Comparison of ENCODE assay signal across 1 cellular context in genomic region chr12:93989913-93990312, GRCh38.
TF ChIP-seq lines count a peak whose summit lies in the region.

No MANE protein-coding gene starts in this region.

TF ChIP-seq in K562, 482 proteins besides CTCF, POLR2A, EP300 and RAD21 (continued from another document):
- TF ChIP-seq, protein P1, sequence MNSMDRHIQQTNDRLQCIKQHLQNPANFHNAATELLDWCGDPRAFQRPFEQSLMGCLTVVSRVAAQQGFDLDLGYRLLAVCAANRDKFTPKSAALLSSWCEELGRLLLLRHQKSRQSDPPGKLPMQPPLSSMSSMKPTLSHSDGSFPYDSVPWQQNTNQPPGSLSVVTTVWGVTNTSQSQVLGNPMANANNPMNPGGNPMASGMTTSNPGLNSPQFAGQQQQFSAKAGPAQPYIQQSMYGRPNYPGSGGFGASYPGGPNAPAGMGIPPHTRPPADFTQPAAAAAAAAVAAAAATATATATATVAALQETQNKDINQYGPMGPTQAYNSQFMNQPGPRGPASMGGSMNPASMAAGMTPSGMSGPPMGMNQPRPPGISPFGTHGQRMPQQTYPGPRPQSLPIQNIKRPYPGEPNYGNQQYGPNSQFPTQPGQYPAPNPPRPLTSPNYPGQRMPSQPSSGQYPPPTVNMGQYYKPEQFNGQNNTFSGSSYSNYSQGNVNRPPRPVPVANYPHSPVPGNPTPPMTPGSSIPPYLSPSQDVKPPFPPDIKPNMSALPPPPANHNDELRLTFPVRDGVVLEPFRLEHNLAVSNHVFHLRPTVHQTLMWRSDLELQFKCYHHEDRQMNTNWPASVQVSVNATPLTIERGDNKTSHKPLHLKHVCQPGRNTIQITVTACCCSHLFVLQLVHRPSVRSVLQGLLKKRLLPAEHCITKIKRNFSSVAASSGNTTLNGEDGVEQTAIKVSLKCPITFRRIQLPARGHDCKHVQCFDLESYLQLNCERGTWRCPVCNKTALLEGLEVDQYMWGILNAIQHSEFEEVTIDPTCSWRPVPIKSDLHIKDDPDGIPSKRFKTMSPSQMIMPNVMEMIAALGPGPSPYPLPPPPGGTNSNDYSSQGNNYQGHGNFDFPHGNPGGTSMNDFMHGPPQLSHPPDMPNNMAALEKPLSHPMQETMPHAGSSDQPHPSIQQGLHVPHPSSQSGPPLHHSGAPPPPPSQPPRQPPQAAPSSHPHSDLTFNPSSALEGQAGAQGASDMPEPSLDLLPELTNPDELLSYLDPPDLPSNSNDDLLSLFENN (IDR thresholded peaks at IDR 0.05; ENCODE audit: low read depth in 2 of 2, low read length in 2 of 2): no peak
- TF ChIP-seq ARID4B (CRISPR knock-in tag; IDR thresholded peaks at IDR 0.05) (no peak), IRF2 (CRISPR knock-in tag; IDR thresholded peaks at IDR 0.05) (no peak), ZNF274 (IDR thresholded peaks at IDR 0.05; ENCODE audit: borderline replicate concordance, low read depth, low read length) (no peak), SREBF2 (CRISPR knock-in tag; IDR thresholded peaks at IDR 0.05) (no peak), ZNF133 (CRISPR knock-in tag; IDR thresholded peaks at IDR 0.05) (no peak), CHD4 (IDR thresholded peaks at IDR 0.05; ENCODE audit: insufficient read depth, insufficient replicate concordance, low read depth, low read length, poor library complexity, severe bottlenecking) (no peak), SAFB2 (IDR thresholded peaks at IDR 0.05; ENCODE audit: borderline replicate concordance, low read depth, low read length, severe bottlenecking) (no peak), THRB (CRISPR knock-in tag; conservative IDR thresholded peaks at IDR 0.05) (no peak), CBX2 (IDR thresholded peaks at IDR 0.05; ENCODE audit: insufficient read depth, low read length, poor library complexity, severe bottlenecking) (no peak), TSHZ1 (CRISPR knock-in tag; IDR thresholded peaks at IDR 0.05) (no peak)
- TF ChIP-seq, protein P2, sequence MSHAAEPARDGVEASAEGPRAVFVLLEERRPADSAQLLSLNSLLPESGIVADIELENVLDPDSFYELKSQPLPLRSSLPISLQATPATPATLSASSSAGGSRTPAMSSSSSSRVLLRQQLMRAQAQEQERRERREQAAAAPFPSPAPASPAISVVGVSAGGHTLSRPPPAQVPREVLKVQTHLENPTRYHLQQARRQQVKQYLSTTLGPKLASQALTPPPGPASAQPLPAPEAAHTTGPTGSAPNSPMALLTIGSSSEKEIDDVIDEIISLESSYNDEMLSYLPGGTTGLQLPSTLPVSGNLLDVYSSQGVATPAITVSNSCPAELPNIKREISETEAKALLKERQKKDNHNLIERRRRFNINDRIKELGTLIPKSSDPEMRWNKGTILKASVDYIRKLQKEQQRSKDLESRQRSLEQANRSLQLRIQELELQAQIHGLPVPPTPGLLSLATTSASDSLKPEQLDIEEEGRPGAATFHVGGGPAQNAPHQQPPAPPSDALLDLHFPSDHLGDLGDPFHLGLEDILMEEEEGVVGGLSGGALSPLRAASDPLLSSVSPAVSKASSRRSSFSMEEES (CRISPR knock-in tag; IDR thresholded peaks at IDR 0.05): no peak
- TF ChIP-seq, protein P3, sequence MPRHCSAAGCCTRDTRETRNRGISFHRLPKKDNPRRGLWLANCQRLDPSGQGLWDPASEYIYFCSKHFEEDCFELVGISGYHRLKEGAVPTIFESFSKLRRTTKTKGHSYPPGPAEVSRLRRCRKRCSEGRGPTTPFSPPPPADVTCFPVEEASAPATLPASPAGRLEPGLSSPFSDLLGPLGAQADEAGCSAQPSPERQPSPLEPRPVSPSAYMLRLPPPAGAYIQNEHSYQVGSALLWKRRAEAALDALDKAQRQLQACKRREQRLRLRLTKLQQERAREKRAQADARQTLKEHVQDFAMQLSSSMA (CRISPR knock-in tag; IDR thresholded peaks at IDR 0.05): no peak
